8 cellular contexts compared by ENCODE assay signal in genomic region chr18:11733031-11733430, GRCh38. TPM values are rescaled to one million over a fixed set of nuclear protein-coding genes. Genes with fewer than 3 reads are reported as not detected.
A peak's percentile ranks its signal among the peaks of the same experiment; 100 is the strongest.
DNase-seq lines count a peak whose midpoint lies in the region; ATAC-seq and TF ChIP-seq lines count a peak whose summit lies in the region.

No MANE protein-coding gene starts in this region.

- peak; percentile 85 for TF ChIP-seq CTCF in CD4-positive, alpha-beta T cell (IDR thresholded peaks at IDR 0.05)
- TF ChIP-seq CTCF in lung (IDR thresholded peaks at IDR 0.05; ENCODE audit: control extremely low read depth, extremely low read depth), result peak; percentile 70

- no peaks in the 10 kb centered on the region for H3K79me2 ChIP-seq in GM23248 (ENCODE audit: insufficient read depth)

- peak; percentile 33 to 73 (median 56) for DNase-seq in CD4-positive, alpha-beta T cell
- DNase-seq in GM23248 (peak; percentile 70), NCI-H2196 treated with DMSO at 0.1 percent for 48 hours (lab: John Stamatoyannopoulos, UW; ENCODE audit: unreplicated experiment) (peak; percentile 76), lung (ENCODE audit: low spot score) (peak; percentile 80)
- peak; percentile 92 for DNase-seq in activated CD4-positive, alpha-beta T cell treated with anti-CD3 and anti-CD28 coated beads, Interleukin-2, amount 10 ng/mL, durations not matched to agents 24 days and 14 days
- DNase-seq in stimulated activated CD4-positive, alpha-beta T cell treated with anti-CD3 and anti-CD28 coated beads, TNF-alpha, amount 100 ng/mL, for 4 hours (ENCODE audit: low read depth in 3 of 3), result peak; percentile 25 to 31 (median 26)

- no peaks in the 10 kb centered on the region for H3F3A ChIP-seq in GM23248 (ENCODE audit: insufficient read depth)

- H2AFZ ChIP-seq in GM23248, result no peak overlapping the region

- ATAC-seq in CD4-positive, alpha-beta T cell (ENCODE audit: poor library complexity), result peak; percentile 56
- ATAC-seq in lung (ENCODE audit: insufficient read depth, low FRiP score), result peak; percentile 91
- no peak for ATAC-seq in HG02571 (IDR thresholded peaks at IDR 0.05; ENCODE audit: unreplicated experiment)

- no peaks in the 10 kb centered on the region for H3K9me2 ChIP-seq in GM23248 (ENCODE audit: insufficient read depth)

- no peak overlapping the region for H3K4me3 ChIP-seq in GM23248
- H3K4me3 ChIP-seq in lung, result no peak overlapping the region

- H3K4me3 Mint-ChIP-seq in CD4-positive, alpha-beta T cell, result no peak overlapping the region
- H3K4me3 Mint-ChIP-seq in activated CD4-positive, alpha-beta T cell treated with anti-CD3 and anti-CD28 coated beads, Interleukin-2, amount 10 ng/mL, durations not matched to agents 24 days and 14 days, result peak overlapping the region; percentile 44
- peak overlapping the region; percentile 61 for H3K4me3 Mint-ChIP-seq in dendritic cell treated with granulocyte-macrophage colony-stimulating factor and Interleukin-4, amounts not matched to agents 40 ng/mL and 50 ng/mL, for 4 days

- no peak overlapping the region for H3K27ac Mint-ChIP-seq in CD4-positive, alpha-beta T cell
- H3K27ac Mint-ChIP-seq in activated CD4-positive, alpha-beta T cell treated with anti-CD3 and anti-CD28 coated beads, Interleukin-2, amount 10 ng/mL, durations not matched to agents 24 days and 14 days, result no peak overlapping the region
- H3K27ac Mint-ChIP-seq in dendritic cell treated with granulocyte-macrophage colony-stimulating factor and Interleukin-4, amounts not matched to agents 40 ng/mL and 50 ng/mL, for 4 days, result no peak overlapping the region

- no peak overlapping the region for H3K9ac ChIP-seq in GM23248

- peaks cover 54% of the 10 kb centered on the region for H3K27me3 Mint-ChIP-seq in CD4-positive, alpha-beta T cell
- H3K27me3 Mint-ChIP-seq in activated CD4-positive, alpha-beta T cell treated with anti-CD3 and anti-CD28 coated beads, Interleukin-2, amount 10 ng/mL, durations not matched to agents 24 days and 14 days, result peaks cover 25% of the 10 kb centered on the region
- peaks cover 45% of the 10 kb centered on the region for H3K27me3 Mint-ChIP-seq in dendritic cell treated with granulocyte-macrophage colony-stimulating factor and Interleukin-4, amounts not matched to agents 40 ng/mL and 50 ng/mL, for 4 days

- no peaks in the 10 kb centered on the region for H3K36me3 Mint-ChIP-seq in CD4-positive, alpha-beta T cell (ENCODE audit: low read depth)
- no peaks in the 10 kb centered on the region for H3K36me3 Mint-ChIP-seq in activated CD4-positive, alpha-beta T cell treated with anti-CD3 and anti-CD28 coated beads, Interleukin-2, amount 10 ng/mL, durations not matched to agents 24 days and 14 days (ENCODE audit: low read depth)
- no peaks in the 10 kb centered on the region for H3K36me3 Mint-ChIP-seq in dendritic cell treated with granulocyte-macrophage colony-stimulating factor and Interleukin-4, amounts not matched to agents 40 ng/mL and 50 ng/mL, for 4 days (ENCODE audit: low read depth)

- in situ Hi-C loops in GM23248 (cut with MboI), result loop anchor here (10.0 kb wide), 1 partner anchor 272 kb away; no protein-coding TSS in a partner anchor

- peaks cover 11% of the 10 kb centered on the region for H3K27me3 ChIP-seq in CD4-positive, alpha-beta T cell (ENCODE audit: control insufficient read depth, insufficient read depth, low read length)
- H3K27me3 ChIP-seq in GM23248 (replicated peaks; ENCODE audit: insufficient read depth) (peaks cover 35% of the 10 kb centered on the region), lung (ENCODE audit: control insufficient read depth, insufficient read depth) (no peaks in the 10 kb centered on the region)

- H3K36me3 ChIP-seq in GM23248 (ENCODE audit: low read depth) (no peaks in the 10 kb centered on the region), lung (ENCODE audit: control insufficient read depth in 2 of 2, insufficient read depth in 2 of 2, low read length in 2 of 2) (no peaks in the 10 kb centered on the region)

- POLR2A ChIA-PET in CD4-positive, alpha-beta T cell (lab: Charles Lee), result no interaction called here

- intact Hi-C loops in CD4-positive, alpha-beta T cell (cut with DNase I, micrococcal nuclease), result loop anchor here (1.0 to 5.0 kb wide), 8 partner anchors 140 to 504 kb away; no protein-coding TSS in a partner anchor
- intact Hi-C loops in activated CD4-positive, alpha-beta T cell treated with anti-CD3 and anti-CD28 coated beads, Interleukin-2, amount 10 ng/mL, durations not matched to agents 24 days and 14 days (cut with micrococcal nuclease), result loop anchor here (1.0 to 10.0 kb wide), 4 partner anchors 122 to 306 kb away; partner anchors contain the start of gene CHMP1B
- intact Hi-C loops in dendritic cell treated with granulocyte-macrophage colony-stimulating factor and Interleukin-4, amounts not matched to agents 40 ng/mL and 50 ng/mL, for 4 days (cut with micrococcal nuclease), result loop anchor here (1.0 to 2.0 kb wide), 2 partner anchors 206 to 262 kb away; no protein-coding TSS in a partner anchor

- H3K9me3 ChIP-seq in CD4-positive, alpha-beta T cell (ENCODE audit: control insufficient read depth, low read length), result no peaks in the 10 kb centered on the region
- no peaks in the 10 kb centered on the region for H3K9me3 ChIP-seq in GM23248 (ENCODE audit: low read depth)
- no peaks in the 10 kb centered on the region for H3K9me3 ChIP-seq in lung (ENCODE audit: control insufficient read depth in 2 of 2, insufficient read depth in 1 of 2, low read length in 1 of 2)

- H3K27ac ChIP-seq in CD4-positive, alpha-beta T cell (ENCODE audit: low read depth, low read length), result no peak overlapping the region
- H3K27ac ChIP-seq in GM23248 (no peak overlapping the region), lung (ENCODE audit: low read depth in 1 of 2, low read length in 1 of 2) (no peak overlapping the region)

- H3K9me3 Mint-ChIP-seq in CD4-positive, alpha-beta T cell, result no peaks in the 10 kb centered on the region
- H3K9me3 Mint-ChIP-seq in activated CD4-positive, alpha-beta T cell treated with anti-CD3 and anti-CD28 coated beads, Interleukin-2, amount 10 ng/mL, durations not matched to agents 24 days and 14 days, result no peaks in the 10 kb centered on the region
- H3K9me3 Mint-ChIP-seq in dendritic cell treated with granulocyte-macrophage colony-stimulating factor and Interleukin-4, amounts not matched to agents 40 ng/mL and 50 ng/mL, for 4 days, result no peaks in the 10 kb centered on the region

- CTCF ChIA-PET in CD4-positive, alpha-beta T cell (lab: Charles Lee), result interaction anchor here (0.6 to 1.3 kb wide), 7 partner anchors 11 to 307 kb away, joined by 3 to 13 read pairs (median 4); no protein-coding TSS in a partner anchor

- 13 to 14% methylated on average over 17 of the region's 17 CpGs for WGBS in GM23248 (ENCODE audit: low coverage in 1 of 2, low lambda C conversion rate in 2 of 2, missing lambda C conversion rate in 2 of 2), 2 experiments
- WGBS in lung, 2 donors, result 11 to 14% methylated on average over 17 of the region's 17 CpGs

- H4K20me1 ChIP-seq in GM23248 (ENCODE audit: insufficient read depth), result no peaks in the 10 kb centered on the region

- peak overlapping the region; percentile 34 for H3K4me2 ChIP-seq in GM23248 (ENCODE audit: unreplicated experiment)

- H3K4me1 ChIP-seq in GM23248 (ENCODE audit: insufficient read depth), result no peaks in the 10 kb centered on the region
- H3K4me1 ChIP-seq in lung (ENCODE audit: control insufficient read depth in 2 of 2, insufficient read depth in 2 of 2, low read length in 2 of 2), result no peaks in the 10 kb centered on the region

- no peaks in the 10 kb centered on the region for H3K4me1 Mint-ChIP-seq in CD4-positive, alpha-beta T cell (ENCODE audit: low read depth)
- peaks cover 4% of the 10 kb centered on the region for H3K4me1 Mint-ChIP-seq in activated CD4-positive, alpha-beta T cell treated with anti-CD3 and anti-CD28 coated beads, Interleukin-2, amount 10 ng/mL, durations not matched to agents 24 days and 14 days
- H3K4me1 Mint-ChIP-seq in dendritic cell treated with granulocyte-macrophage colony-stimulating factor and Interleukin-4, amounts not matched to agents 40 ng/mL and 50 ng/mL, for 4 days (ENCODE audit: low read depth), result no peaks in the 10 kb centered on the region

RNA-seq across cellular contexts. Expression of gene GNAL, which starts 44.0 kb away (rescaled TPM):
- total RNA-seq in CD4-positive, alpha-beta T cell, result under 1 TPM; 0.11 to 0.19 TPM
- total RNA-seq in GM23248 (2014; rRNA removed; shearing (Covaris generic)), result 0.25 and 3.0 TPM in 2 replicates
- 0.16 and 0.19 TPM in 2 replicates for polyA plus RNA-seq in GM23248 (2016; fragmentation: Nextera tagmentation; extraction: Ambion mirVana)
- 0.36 and 0.40 TPM in 2 replicates for total RNA-seq in activated CD4-positive, alpha-beta T cell treated with anti-CD3 and anti-CD28 coated beads, Interleukin-2, amount 10 ng/mL, durations not matched to agents 24 days and 14 days
- 1 to 10 TPM; 3.5 to 3.7 TPM for total RNA-seq in lung
- 1 to 10 TPM in 1 of 2 donors, under 1 TPM in 1; 0.49 to 1.5 TPM for polyA plus RNA-seq in lung

Comparison
In these comparisons a context has a peak if more than half of its experiments do, and no peak if none do; other contexts are left out.
1. DNase-seq: peak in every context shown above with its lines; median percentile 92 in activated CD4-positive, alpha-beta T cell treated with anti-CD3 and anti-CD28 coated beads, Interleukin-2, amount 10 ng/mL, durations not matched to agents 24 days and 14 days; 80 in lung; 76 in NCI-H2196 treated with DMSO at 0.1 percent for 48 hours; 70 in GM23248; 56 in CD4-positive, alpha-beta T cell; 26 in stimulated activated CD4-positive, alpha-beta T cell treated with anti-CD3 and anti-CD28 coated beads, TNF-alpha, amount 100 ng/mL, for 4 hours.